ENCODE assay signal across 15 cellular contexts in genomic region chr17:21177854-21178600, GRCh38. TPM values are rescaled to one million over a fixed set of nuclear protein-coding genes. Genes with fewer than 3 reads are reported as not detected.
DNase-seq lines count a peak whose midpoint lies in the region; ATAC-seq and TF ChIP-seq lines count a peak whose summit lies in the region.
"Had no signal": no experiment of that assay in that cellular context is flagged by ENCODE, and none has a peak within 500 bp of the region (broad histone marks: within the 10 kb centered on the region; RNA-seq: fewer than 3 reads in every experiment).

No MANE protein-coding gene starts in this region.

- no peak for ATAC-seq in activated CD8-positive, alpha-beta memory T cell treated with anti-CD3 and anti-CD28 coated beads, Interleukin-2, amount 10 ng/mL, durations not matched to agents 7 days and 5 days
- ATAC-seq in IMR-90 (ENCODE audit: low read depth) = no peak
- no peak for ATAC-seq in left lobe of liver
- ATAC-seq in upper lobe of right lung = no peak
- ATAC-seq: K562, PC-3 had no signal

- H3K9me3 ChIP-seq in IMR-90 (ENCODE audit: control insufficient read depth, insufficient read depth, low read length) (no peaks in the 10 kb centered on the region), upper lobe of right lung (no peaks in the 10 kb centered on the region)

- intact Hi-C loops in IMR-90 (cut with micrococcal nuclease) = no loop called here
- intact Hi-C loops in upper lobe of right lung (cut with DNase I) = no loop called here

- H2BK120ac ChIP-seq in IMR-90 (ENCODE audit: low read depth, low read length) = no peak overlapping the region

- in situ Hi-C loops in IMR-90 (cut with MboI; ENCODE audit: low sequenced_read_pairs) = no loop called here

- H3K36me3 Mint-ChIP-seq in activated CD8-positive, alpha-beta memory T cell treated with anti-CD3 and anti-CD28 coated beads, Interleukin-2, amount 10 ng/mL, durations not matched to agents 7 days and 5 days = peaks cover 3% of the 10 kb centered on the region

- TF ChIP-seq CTCF in IMR-90 (conservative IDR thresholded peaks at IDR 0.05; ENCODE audit: low read depth, low read length) (no peak), upper lobe of right lung (IDR thresholded peaks at IDR 0.05) (no peak)

- H3K4me1 ChIP-seq in IMR-90 (ENCODE audit: control insufficient read depth, insufficient read depth, low read length) = peaks cover 2% of the 10 kb centered on the region
- peaks cover 6% of the 10 kb centered on the region for H3K4me1 ChIP-seq in upper lobe of right lung

- H3K27ac ChIP-seq in IMR-90 (ENCODE audit: insufficient read depth, low read length) = no peak overlapping the region
- no peak overlapping the region for H3K27ac ChIP-seq in upper lobe of right lung

- no peak overlapping the region for H3K14ac ChIP-seq in IMR-90 (replicated peaks; ENCODE audit: low read depth, low read length)

- TF ChIP-seq POLR2A in IMR-90 (IDR thresholded peaks at IDR 0.05; ENCODE audit: low read depth, low read length) = no peak

- no peak overlapping the region for H2BK15ac ChIP-seq in IMR-90 (ENCODE audit: low read depth, low read length)

- POLR2A ChIA-PET in IMR-90 (lab: Charles Lee; ENCODE audit: unreplicated experiment) = no interaction called here

- H3K18ac ChIP-seq in IMR-90 (ENCODE audit: low read depth, low read length) = no peak overlapping the region

- no peak overlapping the region for H3K4me3 ChIP-seq in IMR-90 (ENCODE audit: insufficient read depth, low read depth, low read length)
- no peak overlapping the region for H3K4me3 ChIP-seq in upper lobe of right lung
- H3K4me3 ChIP-seq: K562 had no signal

- H2AK5ac ChIP-seq in IMR-90 (ENCODE audit: low read depth, low read length) = no peak overlapping the region

- dilution Hi-C loops in IMR-90 (cut with HindIII; ENCODE audit: low sequenced_read_pairs, unreplicated experiment) = no loop called here

- H4K91ac ChIP-seq in IMR-90 (ENCODE audit: insufficient read depth, low read depth, low read length) = no peak overlapping the region

- no peaks in the 10 kb centered on the region for H3K9me3 Mint-ChIP-seq in activated CD8-positive, alpha-beta memory T cell treated with anti-CD3 and anti-CD28 coated beads, Interleukin-2, amount 10 ng/mL, durations not matched to agents 7 days and 5 days (ENCODE audit: low read depth)
- H3K9me3 Mint-ChIP-seq: CD14-positive monocyte had no signal

- no peaks in the 10 kb centered on the region for H3K4me1 Mint-ChIP-seq in activated CD8-positive, alpha-beta memory T cell treated with anti-CD3 and anti-CD28 coated beads, Interleukin-2, amount 10 ng/mL, durations not matched to agents 7 days and 5 days

- H3K79me1 ChIP-seq in IMR-90 (ENCODE audit: low read depth in 1 of 2, low read length in 2 of 2) = peaks cover 0 to under 1% of the 10 kb centered on the region in 2 experiments; a peak in 1 of 4 replicates

- no peak overlapping the region for H3K27ac Mint-ChIP-seq in activated CD8-positive, alpha-beta memory T cell treated with anti-CD3 and anti-CD28 coated beads, Interleukin-2, amount 10 ng/mL, durations not matched to agents 7 days and 5 days

- no peak overlapping the region for H2AFZ ChIP-seq in IMR-90 (replicated peaks; ENCODE audit: low read length, poor library complexity)

- H3K56ac ChIP-seq in IMR-90 (ENCODE audit: extremely low read depth, insufficient read depth, low read length) = no peak overlapping the region

- DNase-seq in activated CD8-positive, alpha-beta memory T cell treated with anti-CD3 and anti-CD28 coated beads for 24 hours = peak; percentile 47
- DNase-seq in activated CD8-positive, alpha-beta memory T cell treated with anti-CD3 and anti-CD28 coated beads, Interleukin-2, amount 10 ng/mL, durations not matched to agents 7 days and 5 days = no peak
- DNase-seq in IMR-90 (no peak), left lobe of liver (ENCODE audit: low spot score) (peak; percentile 32), upper lobe of right lung (peak; percentile 18), middle frontal gyrus (ENCODE audit: extremely low spot score, low spot score) (no peak), amygdala (lab: John Stamatoyannopoulos, UW) (no peak), H4 (ENCODE audit: low spot score) (no peak)
- DNase-seq: DMS53, NCI-H1048, NCI-H345, NCI-H69, PC-3 had no signal

- H3K36me3 ChIP-seq in IMR-90 (ENCODE audit: control insufficient read depth, insufficient read depth, low read length) = peaks cover under 1% of the 10 kb centered on the region; the same call in 1 of the 2 replicates
- peaks cover 5% of the 10 kb centered on the region for H3K36me3 ChIP-seq in upper lobe of right lung

- CTCF ChIA-PET in activated CD8-positive, alpha-beta memory T cell treated with anti-CD3 and anti-CD28 coated beads, Interleukin-2, amount 10 ng/mL, durations not matched to agents 7 days and 5 days (lab: Charles Lee) = interaction anchor here (0.9 kb wide), 1 partner anchor 185 kb away, joined by 3 read pairs; no protein-coding TSS in a partner anchor
- CTCF ChIA-PET in IMR-90 (lab: Yijun Ruan, JAX) = interaction anchor here (1.4 kb wide), 1 partner anchor 13 kb away, joined by 3 read pairs; no protein-coding TSS in a partner anchor

- no peak overlapping the region for H3K23ac ChIP-seq in IMR-90 (ENCODE audit: low read depth, low read length)

- no peak overlapping the region for H3K4me2 ChIP-seq in IMR-90 (ENCODE audit: low read depth, low read length)

- BruUV-seq in IMR-90 (replicated peaks; lab: Mats Ljungman, UMichigan) = no TSS peak

- no peak overlapping the region for H3K4me3 Mint-ChIP-seq in activated CD8-positive, alpha-beta memory T cell treated with anti-CD3 and anti-CD28 coated beads, Interleukin-2, amount 10 ng/mL, durations not matched to agents 7 days and 5 days
- H3K4me3 Mint-ChIP-seq: CD14-positive monocyte had no signal

- H3K4ac ChIP-seq in IMR-90 (ENCODE audit: low read depth, low read length) = no peak overlapping the region

- H4K8ac ChIP-seq in IMR-90 (ENCODE audit: low read depth in 2 of 2, low read length in 2 of 2) = no peak overlapping the region

- H2BK20ac ChIP-seq in IMR-90 (ENCODE audit: low read depth, low read length) = no peak overlapping the region

- WGBS in IMR-90 (ENCODE audit: extremely low coverage in 2 of 2, insufficient read length in 1 of 2), 2 experiments = 94% methylated on average over 6 of the region's 13 CpGs; no CpG with 5 or more reads in 1 of the 2 experiments

- no peaks in the 10 kb centered on the region for H4K20me1 ChIP-seq in IMR-90 (ENCODE audit: insufficient read depth, low read length)

- H2BK5ac ChIP-seq in IMR-90 (ENCODE audit: low read depth, low read length, poor library complexity, severe bottlenecking) = no peak overlapping the region

- H3K27me3 ChIP-seq in IMR-90 (ENCODE audit: control insufficient read depth, insufficient read depth, low read length) = no peaks in the 10 kb centered on the region
- no peaks in the 10 kb centered on the region for H3K27me3 ChIP-seq in upper lobe of right lung

- peaks cover 14% of the 10 kb centered on the region; the same call in 1 of the 2 replicates for H3K9me1 ChIP-seq in IMR-90 (ENCODE audit: insufficient read depth, low read length)

- no peak overlapping the region for H4K5ac ChIP-seq in IMR-90 (ENCODE audit: low read depth, low read length)

- no peak for TF ChIP-seq RAD21 in IMR-90 (IDR thresholded peaks at IDR 0.05; ENCODE audit: low read length)

- H2AK9ac ChIP-seq in IMR-90 (replicated peaks; ENCODE audit: low read depth, low read length, poor library complexity) = peak overlapping the region; percentile 70

- H3K27me3 Mint-ChIP-seq in activated CD8-positive, alpha-beta memory T cell treated with anti-CD3 and anti-CD28 coated beads, Interleukin-2, amount 10 ng/mL, durations not matched to agents 7 days and 5 days = no peaks in the 10 kb centered on the region

- H3K9ac ChIP-seq in IMR-90 (ENCODE audit: low read depth, low read length) = no peak overlapping the region

TF ChIP-seq in IMR-90, 13 proteins besides CTCF, POLR2A, EP300 and RAD21 (continues in another document):
- TF ChIP-seq SMC3 (IDR thresholded peaks at IDR 0.05; ENCODE audit: low read depth, low read length) (no peak), USF2 (IDR thresholded peaks at IDR 0.05; ENCODE audit: low read depth, low read length) (no peak), BHLHE40 (IDR thresholded peaks at IDR 0.05; ENCODE audit: low read depth, low read length) (no peak), ELK1 (IDR thresholded peaks at IDR 0.05; ENCODE audit: borderline replicate concordance, low read depth, low read length) (no peak)

RNA-seq across cellular contexts. Expression of gene TMEM11, which starts 35.9 kb away (rescaled TPM):
- total RNA-seq in activated CD8-positive, alpha-beta memory T cell treated with anti-CD3 and anti-CD28 coated beads, Interleukin-2, amount 10 ng/mL, durations not matched to agents 7 days and 5 days = 10 to 100 TPM; 24.8 to 29.3 TPM
- total RNA-seq in IMR-90 (2012; rRNA removed) = 19.2 and 19.9 TPM in 2 replicates
- polyA plus RNA-seq in IMR-90 (2012; rRNA removed) = 44.7 and 57.6 TPM in 2 replicates
- 38.0 and 64.3 TPM in 2 replicates for polyA plus RNA-seq in IMR-90 (2012; cell fraction: cytosol; rRNA removed)
- polyA plus RNA-seq in IMR-90 (2012; cell fraction: nucleus; rRNA removed; ENCODE audit: low replicate concordance) = 17.1 and 33.2 TPM in 2 replicates
- total RNA-seq in left lobe of liver = 9.3 TPM
- 24.2 TPM for total RNA-seq in upper lobe of right lung
- total RNA-seq in H4 (2014; rRNA removed; shearing (Covaris generic)) = 15.7 and 33.0 TPM in 2 replicates

RNA-seq across cellular contexts. Expression of gene DHRS7B, which starts 51.3 kb away (rescaled TPM):
- 10 to 100 TPM; 18.8 to 19.0 TPM for total RNA-seq in activated CD8-positive, alpha-beta memory T cell treated with anti-CD3 and anti-CD28 coated beads, Interleukin-2, amount 10 ng/mL, durations not matched to agents 7 days and 5 days
- total RNA-seq in IMR-90 (2012; rRNA removed) (24.2 and 34.4 TPM in 2 replicates), left lobe of liver (11.0 TPM), upper lobe of right lung (24.7 TPM)
- polyA plus RNA-seq in IMR-90 (2012; rRNA removed) = 22.7 and 24.4 TPM in 2 replicates
- polyA plus RNA-seq in IMR-90 (2012; cell fraction: cytosol; rRNA removed) = 8.9 and 11.1 TPM in 2 replicates
- 13.3 and 15.6 TPM in 2 replicates for polyA plus RNA-seq in IMR-90 (2012; cell fraction: nucleus; rRNA removed; ENCODE audit: low replicate concordance)
- 16.2 and 37.0 TPM in 2 replicates for total RNA-seq in H4 (2014; rRNA removed; shearing (Covaris generic))

Comparison
In these comparisons a context has a peak if more than half of its experiments do, and no peak if none do; other contexts are left out.
1. DNase-seq: peak in activated CD8-positive, alpha-beta memory T cell treated with anti-CD3 and anti-CD28 coated beads for 24 hours (single experiment), left lobe of liver (single experiment) and upper lobe of right lung (single experiment); none in activated CD8-positive, alpha-beta memory T cell treated with anti-CD3 and anti-CD28 coated beads, Interleukin-2, amount 10 ng/mL, durations not matched to agents 7 days and 5 days (single experiment), IMR-90 (single experiment), middle frontal gyrus (single experiment), amygdala (0 of 56) and H4 (single experiment).